In genomic region chr19:2235026-2235395, GRCh38 we compare ENCODE assay signal across 2 cellular contexts.
TF ChIP-seq lines count a peak whose summit lies in the region.

No MANE protein-coding gene starts in this region.

TF ChIP-seq in HCT116, 20 proteins besides CTCF, POLR2A, EP300 and RAD21 (continued from another document):
- no peak for TF ChIP-seq CBX3 (IDR thresholded peaks at IDR 0.05; ENCODE audit: low read depth)
- no peak for TF ChIP-seq POLR2AphosphoS5 (IDR thresholded peaks at IDR 0.05; ENCODE audit: low read depth, low read length)
- no peak for TF ChIP-seq ATF3 (IDR thresholded peaks at IDR 0.05)
- TF ChIP-seq SIN3A (IDR thresholded peaks at IDR 0.05; ENCODE audit: low read depth) = no peak
- TF ChIP-seq SRF (IDR thresholded peaks at IDR 0.05; ENCODE audit: low read depth) = no peak
- no peak for TF ChIP-seq ZBTB33 (IDR thresholded peaks at IDR 0.05; ENCODE audit: extremely low read depth, insufficient replicate concordance, low read length)
- TF ChIP-seq SP1 (IDR thresholded peaks at IDR 0.05; ENCODE audit: low read depth) = no peak
- no peak for TF ChIP-seq REST (IDR thresholded peaks at IDR 0.05; ENCODE audit: low read depth)
- no peak for TF ChIP-seq FOSL1 (IDR thresholded peaks at IDR 0.05; ENCODE audit: low read depth)
- TF ChIP-seq JUND (IDR thresholded peaks at IDR 0.05) = no peak

TF ChIP-seq in HEK293T, 16 proteins besides CTCF, POLR2A, EP300 and RAD21 (continued from another document):
- TF ChIP-seq PKNOX1 (IDR thresholded peaks at IDR 0.05) (no peak), CTBP1 (IDR thresholded peaks at IDR 0.05; ENCODE audit: borderline replicate concordance) (no peak), ZNF384 (IDR thresholded peaks at IDR 0.05) (no peak)
